ENCODE assay signal across 8 cellular contexts in genomic region chr1:23742670-23743286, GRCh38. TPM values are rescaled to one million over a fixed set of nuclear protein-coding genes. Genes with fewer than 3 reads are reported as not detected.
DNase-seq lines count a peak whose midpoint lies in the region; ATAC-seq and TF ChIP-seq lines count a peak whose summit lies in the region.

No MANE protein-coding gene starts in this region.

- peaks cover 0 to 23% (median 3%) of the 10 kb centered on the region in 9 donors for H3K36me3 ChIP-seq in heart right ventricle
- peaks cover 0 to 10% of the 10 kb centered on the region in 2 donors for H3K36me3 ChIP-seq in gastrocnemius medialis

- H3K4me3 ChIP-seq in heart right ventricle (peak overlapping the region; percentile 70 to 100 (median 96)), gastrocnemius medialis (peak overlapping the region; percentile 85 to 97 (median 94))

- peak; percentile 18 for ATAC-seq in HG03439 (IDR thresholded peaks at IDR 0.05; ENCODE audit: unreplicated experiment)
- peak in 7 of 8 donors; percentile 11 to 51 (median 29) for ATAC-seq in heart right ventricle
- peak; percentile 45 to 49 for ATAC-seq in gastrocnemius medialis
- no peak for ATAC-seq in HG03342 (IDR thresholded peaks at IDR 0.05; ENCODE audit: unreplicated experiment)

- H3K27ac Mint-ChIP-seq in activated T-helper 1 cell treated with anti-CD3 and anti-CD28 coated beads, Interleukin-12 subunit alpha, Interleukin-12 subunit beta, Interleukin-2, Interleukin-4 antibody, amounts not matched to agents 30 ng/mL and 10 ng/mL and 1 ng/mL, durations not matched to agents 14 hours and 24 hours and 36 hours, result peak overlapping the region; percentile 87

- peaks cover 40% of the 10 kb centered on the region for H3K4me1 Mint-ChIP-seq in activated T-helper 1 cell treated with anti-CD3 and anti-CD28 coated beads, Interleukin-12 subunit alpha, Interleukin-12 subunit beta, Interleukin-2, Interleukin-4 antibody, amounts not matched to agents 30 ng/mL and 10 ng/mL and 1 ng/mL, durations not matched to agents 14 hours and 24 hours and 36 hours (ENCODE audit: low read depth)

- in situ Hi-C loops in gastrocnemius medialis (cut with MboI; ENCODE audit: low sequenced_read_pairs in 4 of 4), result loop anchor here in 1 of 4 donors (5.0 kb wide), 1 partner anchor 50 kb away; the partner anchor contains the start of gene RPL11

- TF ChIP-seq CTCF in heart right ventricle (IDR thresholded peaks at IDR 0.05) (peak in 1 of 9 donors; percentile 2), gastrocnemius medialis (IDR thresholded peaks at IDR 0.05 in 4 of 5, conservative IDR thresholded peaks at IDR 0.05 in 1 of 5) (no peak)

- H3K4me3 Mint-ChIP-seq in activated T-helper 1 cell treated with anti-CD3 and anti-CD28 coated beads, Interleukin-12 subunit alpha, Interleukin-12 subunit beta, Interleukin-2, Interleukin-4 antibody, amounts not matched to agents 30 ng/mL and 10 ng/mL and 1 ng/mL, durations not matched to agents 14 hours and 24 hours and 36 hours, result peak overlapping the region; percentile 90

- H3K4me1 ChIP-seq in heart right ventricle (peaks cover 5 to 45% (median 36%) of the 10 kb centered on the region in 9 donors), gastrocnemius medialis (peaks cover 32 to 33% of the 10 kb centered on the region in 2 donors)

- WGBS in heart right ventricle, 2 donors, result 9 to 10% methylated on average over 28 of the region's 28 CpGs

- intact Hi-C loops in activated T-helper 1 cell treated with anti-CD3 and anti-CD28 coated beads, Interleukin-12 subunit alpha, Interleukin-12 subunit beta, Interleukin-2, Interleukin-4 antibody, amounts not matched to agents 30 ng/mL and 10 ng/mL and 1 ng/mL, durations not matched to agents 14 hours and 24 hours and 36 hours (cut with micrococcal nuclease), result loop anchor here (1.0 to 10.0 kb wide), 4 partner anchors 35 to 398 kb away; partner anchors contain the start of genes E2F2, HNRNPR, PITHD1 and RPL11
- intact Hi-C loops in heart right ventricle (cut with DNase I), result loop anchor here in 7 of 10 donors (5.0 to 10.0 kb wide), 4 partner anchors 45 to 188 kb away; partner anchors contain the start of genes RPL11 (in 5 of the 7) and ID3 (in 2 of the 7)
- intact Hi-C loops in gastrocnemius medialis (cut with DNase I; ENCODE audit: low total_unique reads), result loop anchor here (1.0 kb wide), 1 partner anchor 51 kb away; the partner anchor contains the start of gene RPL11

- H3K27ac ChIP-seq in heart right ventricle (peak overlapping the region; percentile 88 to 98 (median 94)), gastrocnemius medialis (peak overlapping the region; percentile 84 to 95 (median 92))

- DNase-seq in activated CD8-positive, alpha-beta memory T cell treated with anti-CD3 and anti-CD28 coated beads for 24 hours, result peak; percentile 84
- DNase-seq in activated CD8-positive, alpha-beta memory T cell treated with anti-CD3 and anti-CD28 coated beads, Interleukin-2, amount 50 U/mL, for 4 hours, result no peak
- DNase-seq in activated T-helper 1 cell treated with anti-CD3 and anti-CD28 coated beads, Interleukin-12 subunit alpha, Interleukin-12 subunit beta, Interleukin-2, Interleukin-4 antibody, amounts not matched to agents 30 ng/mL and 10 ng/mL and 1 ng/mL, durations not matched to agents 14 hours and 24 hours and 36 hours (ENCODE audit: low spot score), result no peak
- DNase-seq in heart right ventricle (no peak), gastrocnemius medialis (no peak), NCI-H2196 treated with DMSO at 0.1 percent for 48 hours (lab: John Stamatoyannopoulos, UW; ENCODE audit: unreplicated experiment) (no peak)

- H3K27me3 ChIP-seq in heart right ventricle (no peaks in the 10 kb centered on the region), gastrocnemius medialis (no peaks in the 10 kb centered on the region)

- H3K9me3 ChIP-seq in heart right ventricle (no peaks in the 10 kb centered on the region), gastrocnemius medialis (no peaks in the 10 kb centered on the region)

- H3K27me3 Mint-ChIP-seq in activated T-helper 1 cell treated with anti-CD3 and anti-CD28 coated beads, Interleukin-12 subunit alpha, Interleukin-12 subunit beta, Interleukin-2, Interleukin-4 antibody, amounts not matched to agents 30 ng/mL and 10 ng/mL and 1 ng/mL, durations not matched to agents 14 hours and 24 hours and 36 hours (ENCODE audit: insufficient read depth), result peaks cover 2% of the 10 kb centered on the region

- H3K9me3 Mint-ChIP-seq in activated T-helper 1 cell treated with anti-CD3 and anti-CD28 coated beads, Interleukin-12 subunit alpha, Interleukin-12 subunit beta, Interleukin-2, Interleukin-4 antibody, amounts not matched to agents 30 ng/mL and 10 ng/mL and 1 ng/mL, durations not matched to agents 14 hours and 24 hours and 36 hours, result no peaks in the 10 kb centered on the region

- TF ChIP-seq POLR2A in gastrocnemius medialis (IDR thresholded peaks at IDR 0.05), result no peak

- H3K36me3 Mint-ChIP-seq in activated T-helper 1 cell treated with anti-CD3 and anti-CD28 coated beads, Interleukin-12 subunit alpha, Interleukin-12 subunit beta, Interleukin-2, Interleukin-4 antibody, amounts not matched to agents 30 ng/mL and 10 ng/mL and 1 ng/mL, durations not matched to agents 14 hours and 24 hours and 36 hours (ENCODE audit: low read depth), result peaks cover 23% of the 10 kb centered on the region

RNA-seq across cellular contexts. Expression of gene ELOA, which starts 0.5 kb away (rescaled TPM):
- 54.5 and 55.2 TPM in 2 replicates for total RNA-seq in activated T-helper 1 cell treated with anti-CD3 and anti-CD28 coated beads, Interleukin-12 subunit alpha, Interleukin-12 subunit beta, Interleukin-2, Interleukin-4 antibody, amounts not matched to agents 30 ng/mL and 10 ng/mL and 1 ng/mL, durations not matched to agents 14 hours and 24 hours and 36 hours
- total RNA-seq in heart right ventricle (10 to 100 TPM; 28.3 to 39.0 (median 34.3) TPM), gastrocnemius medialis (10 to 100 TPM; 44.7 to 73.0 (median 59.0) TPM)
- polyA plus RNA-seq in heart right ventricle, result 10 to 100 TPM; 11.2 to 14.9 TPM

RNA-seq across cellular contexts. Expression of gene PITHD1, which starts 35.4 kb away (rescaled TPM):
- 83.2 and 83.4 TPM in 2 replicates for total RNA-seq in activated T-helper 1 cell treated with anti-CD3 and anti-CD28 coated beads, Interleukin-12 subunit alpha, Interleukin-12 subunit beta, Interleukin-2, Interleukin-4 antibody, amounts not matched to agents 30 ng/mL and 10 ng/mL and 1 ng/mL, durations not matched to agents 14 hours and 24 hours and 36 hours
- total RNA-seq in heart right ventricle, result 10 to 100 TPM; 37.6 to 52.8 (median 43.3) TPM
- polyA plus RNA-seq in heart right ventricle, result 10 to 100 TPM; 25.3 to 71.7 TPM
- total RNA-seq in gastrocnemius medialis, result 100 to 1,000 TPM in 1 of 4 donors, 10 to 100 TPM in 3; 79.9 to 104 (median 90.3) TPM

RNA-seq across cellular contexts. Expression of gene LYPLA2, which starts 48.2 kb away (rescaled TPM):
- total RNA-seq in activated T-helper 1 cell treated with anti-CD3 and anti-CD28 coated beads, Interleukin-12 subunit alpha, Interleukin-12 subunit beta, Interleukin-2, Interleukin-4 antibody, amounts not matched to agents 30 ng/mL and 10 ng/mL and 1 ng/mL, durations not matched to agents 14 hours and 24 hours and 36 hours, result 91.4 and 96.1 TPM in 2 replicates
- total RNA-seq in heart right ventricle (10 to 100 TPM; 22.0 to 31.9 (median 27.0) TPM), gastrocnemius medialis (10 to 100 TPM; 35.3 to 40.9 (median 36.7) TPM)
- polyA plus RNA-seq in heart right ventricle, result 10 to 100 TPM; 25.8 to 54.5 TPM

RNA-seq across cellular contexts. Expression of gene RPL11, which starts 51.2 kb away (rescaled TPM):
- 1,058 and 1,119 TPM in 2 replicates for total RNA-seq in activated T-helper 1 cell treated with anti-CD3 and anti-CD28 coated beads, Interleukin-12 subunit alpha, Interleukin-12 subunit beta, Interleukin-2, Interleukin-4 antibody, amounts not matched to agents 30 ng/mL and 10 ng/mL and 1 ng/mL, durations not matched to agents 14 hours and 24 hours and 36 hours
- total RNA-seq in heart right ventricle (100 to 1,000 TPM; 577 to 756 (median 612) TPM), gastrocnemius medialis (100 to 1,000 TPM; 302 to 593 (median 504) TPM)
- polyA plus RNA-seq in heart right ventricle, result 1,000 to 10,000 TPM; 1,463 to 2,166 TPM

RNA-seq across cellular contexts. Expression of gene GALE, which starts 57.8 kb away (rescaled TPM):
- 62.4 and 63.4 TPM in 2 replicates for total RNA-seq in activated T-helper 1 cell treated with anti-CD3 and anti-CD28 coated beads, Interleukin-12 subunit alpha, Interleukin-12 subunit beta, Interleukin-2, Interleukin-4 antibody, amounts not matched to agents 30 ng/mL and 10 ng/mL and 1 ng/mL, durations not matched to agents 14 hours and 24 hours and 36 hours
- total RNA-seq in heart right ventricle, result 10 to 100 TPM in 2 of 10 donors, 1 to 10 TPM in 8; 5.3 to 14.1 (median 7.9) TPM
- polyA plus RNA-seq in heart right ventricle, result 10 to 100 TPM; 14.9 to 22.2 TPM
- total RNA-seq in gastrocnemius medialis, result 1 to 10 TPM; 2.9 to 5.7 (median 4.1) TPM
